Comparison of ENCODE assay signal across 24 cellular contexts in genomic region chr6:81049425-81050042, GRCh38.
DNase-seq lines count a peak whose midpoint lies in the region; ATAC-seq and TF ChIP-seq lines count a peak whose summit lies in the region.
"Had no signal": no experiment of that assay in that cellular context is flagged by ENCODE, and none has a peak within 500 bp of the region (broad histone marks: within the 10 kb centered on the region; RNA-seq: fewer than 3 reads in every experiment).

No MANE protein-coding gene starts in this region.

- CTCF ChIA-PET in CD8-positive, alpha-beta memory T cell (lab: Charles Lee), result no interaction called here

- H3K27ac ChIP-seq in fibroblast of lung (ENCODE audit: insufficient read depth, low read length), result no peak overlapping the region
- H3K27ac ChIP-seq in psoas muscle, result no peak overlapping the region
- no peak overlapping the region for H3K27ac ChIP-seq in endodermal cell (ENCODE audit: low read depth, low read length)
- no peak overlapping the region for H3K27ac ChIP-seq in CD8-positive, alpha-beta memory T cell (ENCODE audit: low read depth, low read length)
- H3K27ac ChIP-seq: ascending aorta, BLaER1, gastroesophageal sphincter, prostate gland had no signal

- no peaks in the 10 kb centered on the region for H3K9me3 Mint-ChIP-seq in endodermal cell
- peaks cover 0 to 17% (median 3%) of the 10 kb centered on the region in 5 donors for H3K9me3 Mint-ChIP-seq in CD8-positive, alpha-beta memory T cell
- H3K9me3 Mint-ChIP-seq: activated B cell treated with CpG ODN at 0.5 μM for 24 hours had no signal

- no peaks in the 10 kb centered on the region for H3K36me3 ChIP-seq in fibroblast of lung (ENCODE audit: control insufficient read depth, insufficient read depth, low read length)
- no peaks in the 10 kb centered on the region for H3K36me3 ChIP-seq in psoas muscle (ENCODE audit: insufficient read depth in 1 of 2, low read depth in 1 of 2)
- H3K36me3 ChIP-seq in endodermal cell (ENCODE audit: control insufficient read depth, insufficient read depth, low read length), result no peaks in the 10 kb centered on the region
- H3K36me3 ChIP-seq in CD8-positive, alpha-beta memory T cell (ENCODE audit: insufficient read depth, low read length), result no peaks in the 10 kb centered on the region
- H3K36me3 ChIP-seq: ascending aorta, BLaER1, gastroesophageal sphincter, prostate gland had no signal

- peak; percentile 21 for DNase-seq in DMS53 (lab: John Stamatoyannopoulos, UW)
- no peak for DNase-seq in DMS53 treated with DMSO at 0.1 percent for 48 hours (lab: John Stamatoyannopoulos, UW; ENCODE audit: unreplicated experiment)
- peak; percentile 19 for DNase-seq in NCI-H460 (ENCODE audit: extremely low read depth, low read depth)
- DNase-seq in fibroblast of lung (ENCODE audit: low read depth in 2 of 2), result peak; percentile 15 to 47
- DNase-seq in psoas muscle, result no peak
- DNase-seq in endodermal cell, result no peak
- no peak for DNase-seq in CD8-positive, alpha-beta memory T cell
- no peak for DNase-seq in NCI-H82 treated with DMSO at 0.1 percent for 48 hours (lab: John Stamatoyannopoulos, UW; ENCODE audit: unreplicated experiment)
- DNase-seq: activated B cell treated with CpG ODN at 0.5 μM for 24 hours; activated CD4-positive, alpha-beta T cell treated with anti-CD3 and anti-CD28 coated beads, Interleukin-2, amount 50 U/mL, for 48 hours; activated CD8-positive, alpha-beta memory T cell treated with anti-CD3 and anti-CD28 coated beads, Interleukin-2, amount 50 U/mL, for 4 hours; activated naive CD4-positive, alpha-beta T cell treated with anti-CD3 and anti-CD28 coated beads, Interleukin-2, amount 50 U/mL, for 16 hours; Calu3; hypothalamus; MM.1S; NCI-H2081 treated with DMSO at 0.1 percent for 48 hours; NCI-H510A treated with DMSO at 0.1 percent for 48 hours; NK-92 treated with Interleukin-12 subunit alpha and Interleukin-12 subunit beta, amount 100 ng/mL, for 24 hours; trophoblast cell had no signal

- H3K4me3 ChIP-seq in fibroblast of lung (replicated peaks in 1 of 4; ENCODE audit: control extremely low read depth in 1 of 4, insufficient read depth in 1 of 4, low read depth in 3 of 4, low read length in 4 of 4) (no peak overlapping the region), psoas muscle (no peak overlapping the region), endodermal cell (ENCODE audit: low read length) (no peak overlapping the region)
- H3K4me3 ChIP-seq in CD8-positive, alpha-beta memory T cell (ENCODE audit: low read length), result no peak overlapping the region
- H3K4me3 ChIP-seq: ascending aorta, BLaER1, gastroesophageal sphincter, prostate gland had no signal

- H3K27ac Mint-ChIP-seq in endodermal cell, result no peak overlapping the region
- no peak overlapping the region for H3K27ac Mint-ChIP-seq in CD8-positive, alpha-beta memory T cell
- H3K27ac Mint-ChIP-seq: activated B cell treated with CpG ODN at 0.5 μM for 24 hours had no signal

- H3K9me3 ChIP-seq in fibroblast of lung (ENCODE audit: control insufficient read depth, insufficient read depth, low read depth, low read length) (no peaks in the 10 kb centered on the region), psoas muscle (no peaks in the 10 kb centered on the region), endodermal cell (ENCODE audit: control insufficient read depth, low read length) (peaks cover 5% of the 10 kb centered on the region)
- no peaks in the 10 kb centered on the region for H3K9me3 ChIP-seq in CD8-positive, alpha-beta memory T cell (ENCODE audit: low read length)
- H3K9me3 ChIP-seq: ascending aorta, BLaER1, gastroesophageal sphincter, prostate gland had no signal

- no peaks in the 10 kb centered on the region for H3K27me3 ChIP-seq in fibroblast of lung (ENCODE audit: control insufficient read depth, insufficient read depth, low read length)
- H3K27me3 ChIP-seq in psoas muscle (ENCODE audit: insufficient read depth in 3 of 3, low read length in 2 of 3), result no peaks in the 10 kb centered on the region
- H3K27me3 ChIP-seq in endodermal cell (ENCODE audit: control insufficient read depth, insufficient read depth, low read length, poor library complexity, severe bottlenecking), result no peaks in the 10 kb centered on the region
- no peaks in the 10 kb centered on the region for H3K27me3 ChIP-seq in CD8-positive, alpha-beta memory T cell (ENCODE audit: insufficient read depth, low read length, poor library complexity, severe bottlenecking)
- H3K27me3 ChIP-seq: ascending aorta, BLaER1, gastroesophageal sphincter had no signal

- POLR2A ChIA-PET in CD8-positive, alpha-beta memory T cell (lab: Charles Lee), result no interaction called here

- peak in 3 of 4 donors; percentile 40 to 76 (median 51) for ATAC-seq in psoas muscle
- ATAC-seq: gastroesophageal sphincter, Panc1 had no signal

- WGBS in psoas muscle, 3 donors, result 38 to 48% (median 47%) methylated on average over 2 of the region's 2 CpGs
- 90% methylated on average over 2 of the region's 2 CpGs for WGBS in endodermal cell (ENCODE audit: insufficient coverage in 1 of 2, insufficient read length in 1 of 2), 2 experiments

- H3K27me3 Mint-ChIP-seq in endodermal cell (ENCODE audit: insufficient read depth), result no peaks in the 10 kb centered on the region
- H3K27me3 Mint-ChIP-seq in CD8-positive, alpha-beta memory T cell, result no peaks in the 10 kb centered on the region
- H3K27me3 Mint-ChIP-seq: activated B cell treated with CpG ODN at 0.5 μM for 24 hours had no signal

- no peaks in the 10 kb centered on the region for H3K4me1 Mint-ChIP-seq in endodermal cell
- H3K4me1 Mint-ChIP-seq in CD8-positive, alpha-beta memory T cell, result no peaks in the 10 kb centered on the region
- H3K4me1 Mint-ChIP-seq: activated B cell treated with CpG ODN at 0.5 μM for 24 hours had no signal

- intact Hi-C loops in psoas muscle (cut with DNase I), result no loop called here

- TF ChIP-seq CTCF in fibroblast of lung (conservative IDR thresholded peaks at IDR 0.05 in 1 of 2, IDR thresholded peaks at IDR 0.05 in 1 of 2; ENCODE audit: low read depth in 1 of 2, low read length in 2 of 2) (no peak), psoas muscle (IDR thresholded peaks at IDR 0.05) (no peak), endodermal cell (conservative IDR thresholded peaks at IDR 0.05) (no peak)

- no peaks in the 10 kb centered on the region for H3K4me1 ChIP-seq in fibroblast of lung (ENCODE audit: control insufficient read depth, extremely low read depth, insufficient read depth, low read length)
- no peaks in the 10 kb centered on the region for H3K4me1 ChIP-seq in psoas muscle
- H3K4me1 ChIP-seq in endodermal cell (ENCODE audit: control insufficient read depth, insufficient read depth, low read length), result no peaks in the 10 kb centered on the region
- H3K4me1 ChIP-seq in CD8-positive, alpha-beta memory T cell (ENCODE audit: insufficient read depth, low read length), result no peaks in the 10 kb centered on the region
- H3K4me1 ChIP-seq: ascending aorta, BLaER1, gastroesophageal sphincter, prostate gland had no signal

- H4K20me1 ChIP-seq in fibroblast of lung (ENCODE audit: control insufficient read depth, extremely low read depth, insufficient read depth, low read length), result no peaks in the 10 kb centered on the region
- H4K20me1 ChIP-seq: BLaER1 had no signal

- H3K9ac ChIP-seq in fibroblast of lung (ENCODE audit: insufficient read depth, low read length) (no peak overlapping the region), endodermal cell (ENCODE audit: extremely low read depth, low read length, poor library complexity, severe bottlenecking) (no peak overlapping the region)
- H3K9ac ChIP-seq: BLaER1 had no signal

- H3K4me2 ChIP-seq in fibroblast of lung (ENCODE audit: extremely low read depth, insufficient read depth, low read length), result no peak overlapping the region
- H3K4me2 ChIP-seq: BLaER1 had no signal

- H3K36me3 Mint-ChIP-seq in endodermal cell (ENCODE audit: low read depth), result no peaks in the 10 kb centered on the region
- H3K36me3 Mint-ChIP-seq in CD8-positive, alpha-beta memory T cell, result no peaks in the 10 kb centered on the region

- H2AFZ ChIP-seq in fibroblast of lung (ENCODE audit: low read length), result no peak overlapping the region

- H3K4me3 Mint-ChIP-seq in endodermal cell, result no peak overlapping the region
- H3K4me3 Mint-ChIP-seq in CD8-positive, alpha-beta memory T cell, result no peak overlapping the region
- H3K4me3 Mint-ChIP-seq: activated B cell treated with CpG ODN at 0.5 μM for 24 hours had no signal

- H3K79me2 ChIP-seq in fibroblast of lung (ENCODE audit: control insufficient read depth, insufficient read depth, low read length), result no peaks in the 10 kb centered on the region

Comparison
In these comparisons a context has a peak if more than half of its experiments do, and no peak if none do; other contexts are left out.
1. DNase-seq: peak in DMS53 (single experiment), NCI-H460 (single experiment) and fibroblast of lung (2 of 2); none in DMS53 treated with DMSO at 0.1 percent for 48 hours (single experiment), psoas muscle (0 of 2), endodermal cell (single experiment), CD8-positive, alpha-beta memory T cell (0 of 5) and NCI-H82 treated with DMSO at 0.1 percent for 48 hours (single experiment).